In genomic region chr14:24298892-24299254, GRCh38 we compare ENCODE assay signal across 1 cellular context.
TF ChIP-seq lines count a peak whose summit lies in the region.

No MANE protein-coding gene starts in this region.

TF ChIP-seq in HEK293, 187 proteins besides CTCF, POLR2A, EP300 and RAD21 (continued from another document):
- TF ChIP-seq ZBTB49 (tag by site-specific recombination; IDR thresholded peaks at IDR 0.05; ENCODE audit: low read depth) (no peak), ZBTB44 (tag by site-specific recombination; IDR thresholded peaks at IDR 0.05) (no peak), ZNF140 (tag by site-specific recombination; IDR thresholded peaks at IDR 0.05) (no peak), MYNN (tag by site-specific recombination; IDR thresholded peaks at IDR 0.05; ENCODE audit: borderline replicate concordance) (no peak)
